Comparison of ENCODE assay signal across 9 cellular contexts in the genomic region with DNA sequence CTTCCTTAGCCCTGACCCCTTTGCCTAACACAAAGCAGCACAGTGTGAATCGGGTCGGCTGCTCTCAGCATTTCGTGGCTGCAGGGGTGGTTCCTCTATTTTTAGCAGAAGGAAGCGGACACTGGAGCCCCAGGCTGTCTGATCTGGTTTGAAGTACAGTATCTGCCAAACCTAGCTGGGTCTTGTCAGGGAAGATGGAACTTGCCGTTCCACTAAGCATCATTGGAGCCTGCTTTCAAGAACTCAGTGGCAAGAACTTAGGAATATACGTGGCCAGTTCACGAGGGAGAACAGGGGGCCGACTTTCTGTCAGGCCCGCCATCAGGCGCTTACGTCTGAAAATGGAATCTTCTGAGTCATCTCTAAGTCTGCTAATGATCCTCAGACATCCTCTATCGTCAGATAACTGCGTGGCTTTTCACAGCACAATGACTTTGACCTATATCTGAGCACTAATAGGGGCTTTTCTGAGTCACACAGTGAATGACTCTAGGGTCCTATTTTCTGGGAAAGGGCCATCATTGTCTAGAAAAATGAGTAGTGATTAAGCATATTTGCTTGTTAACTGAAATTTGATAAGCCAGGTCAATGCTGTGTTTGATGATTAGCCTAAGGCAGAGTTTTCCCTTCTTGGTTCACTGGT. TPM values are rescaled to one million over a fixed set of nuclear protein-coding genes. Genes with fewer than 3 reads are reported as not detected.
A peak's percentile ranks its signal among the peaks of the same experiment; 100 is the strongest.
DNase-seq lines count a peak whose midpoint lies in the region; ATAC-seq and TF ChIP-seq lines count a peak whose summit lies in the region.
"Had no signal": no experiment of that assay in that cellular context is flagged by ENCODE, and none has a peak within 500 bp of the region (broad histone marks: within the 10 kb centered on the region; RNA-seq: fewer than 3 reads in every experiment).

No MANE protein-coding gene starts in this region.

- no peak for TF ChIP-seq CTCF in breast epithelium (IDR thresholded peaks at IDR 0.05)
- TF ChIP-seq CTCF in MCF 10A (IDR thresholded peaks at IDR 0.05; ENCODE audit: unreplicated experiment): no peak
- no peak for TF ChIP-seq CTCF in colonic mucosa (IDR thresholded peaks at IDR 0.05)
- no peak for TF ChIP-seq CTCF in mucosa of descending colon (IDR thresholded peaks at IDR 0.05)

- H3K27me3 Mint-ChIP-seq in MCF 10A (ENCODE audit: insufficient read depth, unreplicated experiment): no peaks in the 10 kb centered on the region

- H3K27ac ChIP-seq in breast epithelium: peak overlapping the region; percentile 36 to 61
- H3K27ac ChIP-seq in colonic mucosa: peak overlapping the region; percentile 55
- H3K27ac ChIP-seq: C4-2B had no signal

- H3K36me3 Mint-ChIP-seq in MCF 10A (ENCODE audit: insufficient read depth, unreplicated experiment): peaks cover 72% of the 10 kb centered on the region

- H3K4me1 Mint-ChIP-seq in MCF 10A (ENCODE audit: insufficient read depth, unreplicated experiment): no peaks in the 10 kb centered on the region

- H3K36me3 ChIP-seq in breast epithelium (no peaks in the 10 kb centered on the region), colonic mucosa (peaks cover 4% of the 10 kb centered on the region), mucosa of descending colon (ENCODE audit: low read depth) (no peaks in the 10 kb centered on the region)

- POLR2A ChIA-PET in MCF 10A (lab: Yijun Ruan, JAX): no interaction called here

- H3K9ac ChIP-seq in colonic mucosa (ENCODE audit: low read depth in 2 of 2, low read length in 2 of 2): peak overlapping the region in 1 of 2 donors; percentile 38

- intact Hi-C loops in breast epithelium (cut with DNase I; ENCODE audit: low total_unique reads): no loop called here
- intact Hi-C loops in MCF 10A (cut with micrococcal nuclease): no loop called here
- intact Hi-C loops in colonic mucosa (cut with DNase I): no loop called here
- intact Hi-C loops in mucosa of descending colon (cut with DNase I, micrococcal nuclease): no loop called here

- no peaks in the 10 kb centered on the region for H3K9me3 Mint-ChIP-seq in MCF 10A (ENCODE audit: unreplicated experiment)

- H3K27ac Mint-ChIP-seq in MCF 10A (ENCODE audit: low read depth, unreplicated experiment): no peak overlapping the region

- no peak for TF ChIP-seq POLR2A in breast epithelium (IDR thresholded peaks at IDR 0.05)

- DNase-seq in breast epithelium (ENCODE audit: low spot score in 2 of 2) (peak in 1 of 2 donors; percentile 38), MCF 10A (ENCODE audit: unreplicated experiment) (no peak), HK-2 (ENCODE audit: unreplicated experiment) (peak; percentile 66), colonic mucosa (peak; percentile 30), mucosa of descending colon (peak; percentile 37 to 66 (median 45)), NCI-H510A treated with DMSO at 0.1 percent for 48 hours (lab: John Stamatoyannopoulos, UW) (no peak)
- DNase-seq in activated CD4-positive, CD25-positive, alpha-beta regulatory T cell treated with anti-CD3 and anti-CD28 coated beads, Interleukin-2, amount 50 U/mL, for 72 hours: peak; percentile 45
- peak; percentile 56 for DNase-seq in stimulated activated naive CD4-positive, alpha-beta T cell treated with Interleukin-2 at 50 U/mL for 16 hours (lab: John Stamatoyannopoulos, UW)

- CTCF ChIA-PET in MCF 10A (lab: Yijun Ruan, JAX): interaction anchor here (1.1 kb wide), 1 partner anchor 22 kb away, joined by 4 read pairs; no protein-coding TSS in a partner anchor

- no TSS peak for BruUV-seq in MCF 10A (replicated peaks; lab: Mats Ljungman, UMichigan)

- H3K27me3 ChIP-seq in breast epithelium (no peaks in the 10 kb centered on the region), colonic mucosa (no peaks in the 10 kb centered on the region)

- ATAC-seq in mucosa of descending colon: peak; percentile 72

- H3K4me1 ChIP-seq in breast epithelium (peaks cover 0 to 6% of the 10 kb centered on the region in 2 donors), colonic mucosa (no peaks in the 10 kb centered on the region), mucosa of descending colon (ENCODE audit: low read depth) (no peaks in the 10 kb centered on the region)

- no peaks in the 10 kb centered on the region for H3K9me3 ChIP-seq in breast epithelium
- H3K9me3 ChIP-seq in colonic mucosa: no peaks in the 10 kb centered on the region
- H3K9me3 ChIP-seq in mucosa of descending colon: no peaks in the 10 kb centered on the region

- H3K4me3 Mint-ChIP-seq in MCF 10A (ENCODE audit: unreplicated experiment): no peak overlapping the region

- H3K4me3 ChIP-seq in breast epithelium (no peak overlapping the region), colonic mucosa (no peak overlapping the region), mucosa of descending colon (no peak overlapping the region)

RNA-seq across cellular contexts. Expression of a gene that starts 43.3 kb away (rescaled TPM):
- total RNA-seq in breast epithelium (1 to 10 TPM; 3.2 to 3.9 (median 3.4) TPM), MCF 10A (2022) (27.8 and 41.3 TPM in 2 replicates), colonic mucosa (10 to 100 TPM in 1 of 2 donors, 1 to 10 TPM in 1; 3.8 to 21.3 TPM), mucosa of descending colon (100 to 1,000 TPM in 1 of 3 donors, 10 to 100 TPM in 1, 1 to 10 TPM in 1; 4.1 to 196 (median 10.7) TPM)

Comparison
In these comparisons a context has a peak if more than half of its experiments do, and no peak if none do; other contexts are left out.
1. DNase-seq: peak in HK-2 (single experiment), activated CD4-positive, CD25-positive, alpha-beta regulatory T cell treated with anti-CD3 and anti-CD28 coated beads, Interleukin-2, amount 50 U/mL, for 72 hours (single experiment), colonic mucosa (single experiment), mucosa of descending colon (3 of 3) and stimulated activated naive CD4-positive, alpha-beta T cell treated with Interleukin-2 at 50 U/mL for 16 hours (single experiment); none in MCF 10A (single experiment) and NCI-H510A treated with DMSO at 0.1 percent for 48 hours (single experiment).